In genomic region chr10:133361227-133361626, GRCh38 we compare ENCODE assay signal across 27 cellular contexts. TPM values are rescaled to one million over a fixed set of nuclear protein-coding genes. Genes with fewer than 3 reads are reported as not detected.
A peak's percentile ranks its signal among the peaks of the same experiment; 100 is the strongest.
DNase-seq lines count a peak whose midpoint lies in the region; ATAC-seq and TF ChIP-seq lines count a peak whose summit lies in the region.
"Had no signal": no experiment of that assay in that cellular context is flagged by ENCODE, and none has a peak within 500 bp of the region (broad histone marks: within the 10 kb centered on the region; RNA-seq: fewer than 3 reads in every experiment).

No MANE protein-coding gene starts in this region.

- H3K36me3 Mint-ChIP-seq in CD8-positive, alpha-beta T cell, result peaks cover 38% of the 10 kb centered on the region
- peaks cover 15% of the 10 kb centered on the region for H3K36me3 Mint-ChIP-seq in T-cell
- H3K36me3 Mint-ChIP-seq in nephron progenitor cell (ENCODE audit: low read depth), result peaks cover 33% of the 10 kb centered on the region

- H3K9ac ChIP-seq in BLaER1, result no peak overlapping the region; the same call in 1 of the 2 replicates

- H3K9me3 Mint-ChIP-seq in CD8-positive, alpha-beta T cell, result no peaks in the 10 kb centered on the region
- H3K9me3 Mint-ChIP-seq in T-cell, result no peaks in the 10 kb centered on the region
- H3K9me3 Mint-ChIP-seq in nephron progenitor cell, result no peaks in the 10 kb centered on the region

- ATAC-seq in CD8-positive, alpha-beta T cell, result no peak
- ATAC-seq in T-cell (replicated peaks in 1 of 4), result no peak
- no peak for ATAC-seq in HG02885 (IDR thresholded peaks at IDR 0.05; ENCODE audit: poor library complexity, unreplicated experiment)
- ATAC-seq: left cardiac atrium had no signal

- no peak for DNase-seq in CD8-positive, alpha-beta T cell
- DNase-seq in T-cell, result no peak
- no peak for DNase-seq in nephron progenitor cell
- no peak for DNase-seq in posterior vena cava (ENCODE audit: low spot score)
- no peak for DNase-seq in NCI-H2029 treated with DMSO at 0.1 percent for 48 hours (lab: John Stamatoyannopoulos, UW)
- DNase-seq: activated CD4-positive, alpha-beta T cell treated with anti-CD3 and anti-CD28 coated beads for 4 hours; cerebellar nuclear complex; DND-41; head of caudate nucleus; Karpas-422; left cardiac atrium; mesenchymal stem cell; NCI-H146; NCI-H2171; NCI-H526; nucleus accumbens; small intestine; stimulated activated CD4-positive, alpha-beta T cell treated with anti-CD3 and anti-CD28 coated beads, Interleukin-2, amount 100 ng/mL, for 24 hours had no signal

- peaks cover 6% of the 10 kb centered on the region for H4K20me1 ChIP-seq in BLaER1

- H3K4me3 ChIP-seq in BLaER1, result no peak overlapping the region
- no peak overlapping the region for H3K4me3 ChIP-seq in CD8-positive, alpha-beta T cell (ENCODE audit: low read depth, low read length)
- H3K4me3 ChIP-seq: SJSA1, vagina had no signal

- no peak for TF ChIP-seq CTCF in CD8-positive, alpha-beta T cell (IDR thresholded peaks at IDR 0.05)
- TF ChIP-seq CTCF in nephron progenitor cell (IDR thresholded peaks at IDR 0.05), result no peak

- H3K4me1 ChIP-seq in BLaER1, result peaks cover 31% of the 10 kb centered on the region
- H3K4me1 ChIP-seq in CD8-positive, alpha-beta T cell (ENCODE audit: insufficient read depth, low read length), result peaks cover 12% of the 10 kb centered on the region

- H3K27me3 ChIP-seq in BLaER1, result no peaks in the 10 kb centered on the region
- H3K27me3 ChIP-seq in CD8-positive, alpha-beta T cell (ENCODE audit: insufficient read depth, low read length), result no peaks in the 10 kb centered on the region
- H3K27me3 ChIP-seq: vagina had no signal

- peaks cover 16% of the 10 kb centered on the region for H3K4me1 Mint-ChIP-seq in CD8-positive, alpha-beta T cell (ENCODE audit: low read depth)
- H3K4me1 Mint-ChIP-seq in T-cell (peaks cover 0 to 10% (median 1%) of the 10 kb centered on the region in 3 donors), nephron progenitor cell (peaks cover 11% of the 10 kb centered on the region)

- peak overlapping the region; percentile 69 for H3K4me2 ChIP-seq in BLaER1

- POLR2A ChIA-PET in CD8-positive, alpha-beta T cell (lab: Charles Lee), result interaction anchor here (0.7 to 2.3 kb wide), 4 partner anchors 9 to 1131 kb away, joined by 3 to 8 read pairs (median 4); no protein-coding TSS in a partner anchor
- POLR2A ChIA-PET in T-cell (lab: Charles Lee), result interaction anchor here (0.5 to 0.6 kb wide), 2 partner anchors 14 to 37 kb away, joined by 3 read pairs; no protein-coding TSS in a partner anchor

- no peaks in the 10 kb centered on the region for H3K27me3 Mint-ChIP-seq in CD8-positive, alpha-beta T cell (ENCODE audit: low read depth)
- H3K27me3 Mint-ChIP-seq in T-cell (no peaks in the 10 kb centered on the region), nephron progenitor cell (ENCODE audit: low read depth, poor library complexity) (no peaks in the 10 kb centered on the region)

- intact Hi-C loops in CD8-positive, alpha-beta T cell (cut with DNase I, micrococcal nuclease), result no loop called here
- intact Hi-C loops in posterior vena cava (cut with DNase I), result no loop called here

- H3K27ac ChIP-seq in BLaER1, result peak overlapping the region; percentile 53; the same call in 1 of the 2 replicates
- H3K27ac ChIP-seq in CD8-positive, alpha-beta T cell (ENCODE audit: low read depth, low read length), result no peak overlapping the region
- H3K27ac ChIP-seq: epithelial cell of prostate, SJSA1, vagina had no signal

- peak overlapping the region; percentile 57 for H3K27ac Mint-ChIP-seq in CD8-positive, alpha-beta T cell
- H3K27ac Mint-ChIP-seq in T-cell (peak overlapping the region; percentile 66 to 80), nephron progenitor cell (peak overlapping the region; percentile 98)

- no peaks in the 10 kb centered on the region for H3K9me3 ChIP-seq in BLaER1
- H3K9me3 ChIP-seq in CD8-positive, alpha-beta T cell (ENCODE audit: low read length), result no peaks in the 10 kb centered on the region
- H3K9me3 ChIP-seq: SJSA1, vagina had no signal

- H3K4me3 Mint-ChIP-seq in CD8-positive, alpha-beta T cell, result peak overlapping the region; percentile 39
- H3K4me3 Mint-ChIP-seq in T-cell, result peak overlapping the region in 1 of 3 donors; percentile 7
- no peak overlapping the region for H3K4me3 Mint-ChIP-seq in nephron progenitor cell

- peaks cover 40% of the 10 kb centered on the region for H3K36me3 ChIP-seq in BLaER1
- peaks cover 8% of the 10 kb centered on the region for H3K36me3 ChIP-seq in CD8-positive, alpha-beta T cell (ENCODE audit: insufficient read depth, low read length)

- CTCF ChIA-PET in CD8-positive, alpha-beta T cell (lab: Charles Lee), result interaction anchor here (0.9 to 1.0 kb wide), 2 partner anchors 9 to 17 kb away, joined by 3 read pairs; no protein-coding TSS in a partner anchor
- CTCF ChIA-PET in T-cell (lab: Charles Lee), result no interaction called here

RNA-seq across cellular contexts. Expression of gene FUOM, which starts 3.4 kb away (rescaled TPM):
- 1 to 10 TPM; 7.9 to 10.0 TPM for total RNA-seq in CD8-positive, alpha-beta T cell
- total RNA-seq in T-cell (10 to 100 TPM in 4 of 5 donors, 1 to 10 TPM in 1; 9.4 to 30.3 (median 26.9) TPM), posterior vena cava (10 to 100 TPM; 13.8 to 17.6 TPM)

RNA-seq across cellular contexts. Expression of gene ECHS1, which starts 11.9 kb away (rescaled TPM):
- total RNA-seq in CD8-positive, alpha-beta T cell, result 1 to 10 TPM; 7.9 to 8.5 TPM
- total RNA-seq in T-cell, result 10 to 100 TPM; 17.6 to 31.7 (median 27.2) TPM
- total RNA-seq in posterior vena cava, result 10 to 100 TPM; 38.8 to 47.3 TPM

RNA-seq across cellular contexts. Expression of gene PRAP1, which starts 14.1 kb away (rescaled TPM):
- not detected for total RNA-seq in CD8-positive, alpha-beta T cell
- total RNA-seq in T-cell (not detected), posterior vena cava (not detected)
- total RNA-seq: H1; left cardiac atrium; myocyte; SJSA1; T-helper 1 cell treated with Interleukin-12 subunit alpha and Interleukin-12 subunit beta and Interleukin-4 antibody, amounts not matched to agents 30 ng/mL and 1 ng/mL, for 36 hours; temporal lobe; vagina had no signal

RNA-seq across cellular contexts. Expression of gene PAOX, which starts 17.8 kb away (rescaled TPM):
- total RNA-seq in CD8-positive, alpha-beta T cell, result 1 to 10 TPM; 2.4 to 3.5 TPM
- total RNA-seq in T-cell (10 to 100 TPM in 3 of 5 donors, 1 to 10 TPM in 2; 4.3 to 20.0 (median 14.5) TPM), posterior vena cava (1 to 10 TPM; 2.8 to 3.5 TPM)

RNA-seq across cellular contexts. Expression of gene CALY, which starts 24.5 kb away (rescaled TPM):
- 1 to 10 TPM; 1.2 to 1.4 TPM for total RNA-seq in CD8-positive, alpha-beta T cell
- total RNA-seq in T-cell, result 1 to 10 TPM in 4 of 5 donors, under 1 TPM in 1; 0.68 to 5.1 (median 3.6) TPM
- not detected for total RNA-seq in posterior vena cava
- total RNA-seq: left cardiac atrium, myocyte, SJSA1 had no signal
